ENCODE assay signal across 21 cellular contexts in the genomic region with DNA sequence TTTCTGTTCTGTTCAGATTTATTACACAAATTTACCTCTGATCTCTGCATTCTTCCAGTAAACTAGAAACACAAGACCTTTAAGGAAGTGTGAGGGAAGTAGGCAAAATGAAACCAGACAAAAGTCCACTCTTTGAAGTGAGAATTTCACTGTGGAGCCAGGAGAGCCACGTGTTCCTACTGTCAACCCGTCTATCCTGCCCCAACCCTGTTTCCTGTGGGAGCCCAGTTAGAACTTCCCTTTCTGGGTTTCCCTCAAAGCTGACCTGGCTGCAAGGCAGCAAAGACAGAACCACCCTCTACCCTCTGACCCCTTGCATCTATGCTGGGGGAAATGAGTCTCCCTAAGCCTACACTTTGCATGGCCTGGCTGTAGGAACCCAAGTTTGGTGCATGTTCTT. TPM values are rescaled to one million over a fixed set of nuclear protein-coding genes. Genes with fewer than 3 reads are reported as not detected.
DNase-seq lines count a peak whose midpoint lies in the region; ATAC-seq and TF ChIP-seq lines count a peak whose summit lies in the region.
"Had no signal": no experiment of that assay in that cellular context is flagged by ENCODE, and none has a peak within 500 bp of the region (broad histone marks: within the 10 kb centered on the region; RNA-seq: fewer than 3 reads in every experiment).

No MANE protein-coding gene starts in this region.

- no peaks in the 10 kb centered on the region for H3K27me3 ChIP-seq in adrenal gland
- no peaks in the 10 kb centered on the region for H3K27me3 ChIP-seq in H7 (ENCODE audit: control insufficient read depth, insufficient read depth, low read length)
- no peaks in the 10 kb centered on the region for H3K27me3 ChIP-seq in MG63
- H3K27me3 ChIP-seq: sigmoid colon, thyroid gland had no signal

- H3K9me3 ChIP-seq in adrenal gland (replicated peaks in 1 of 3), result no peaks in the 10 kb centered on the region
- H3K9me3 ChIP-seq in MG63, result no peaks in the 10 kb centered on the region
- H3K9me3 ChIP-seq: sigmoid colon, thyroid gland had no signal

- 63 to 79% (median 71%) methylated on average over 2 of the region's 2 CpGs for WGBS in adrenal gland, 4 donors

- peaks cover 0 to 2% of the 10 kb centered on the region in 2 donors for H3K4me1 ChIP-seq in adrenal gland (replicated peaks in 1 of 2)
- H3K4me1 ChIP-seq: sigmoid colon, thyroid gland had no signal

- intact Hi-C loops in adrenal gland (cut with DNase I), result loop anchor here (10.0 kb wide), 2 partner anchors 56 to 266 kb away; no protein-coding TSS in a partner anchor
- intact Hi-C loops in sciatic nerve (cut with DNase I), result loop anchor here (10.0 kb wide), 1 partner anchor 56 kb away; no protein-coding TSS in a partner anchor

- DNase-seq in KBM-7 (peak; percentile 38), adrenal gland (peak in 4 of 7 donors; percentile 19 to 34 (median 23)), left kidney (ENCODE audit: low read depth, low spot score) (peak; percentile 4), sciatic nerve (ENCODE audit: low spot score) (no peak), H7 (no peak), MG63 (no peak)
- DNase-seq: activated CD4-positive, alpha-beta T cell treated with anti-CD3 and anti-CD28 coated beads for 48 hours; activated naive CD8-positive, alpha-beta T cell treated with anti-CD3 and anti-CD28 coated beads for 36 hours; DND-41; mammary epithelial cell; NCI-H1436 treated with DMSO at 0.1 percent for 48 hours; NCI-H2171 treated with DMSO at 0.1 percent for 48 hours; NCI-H526 treated with DMSO at 0.1 percent for 48 hours; occipital lobe; sigmoid colon; stimulated activated naive B cell treated with anti-CD40 and anti-IgM and Interleukin-4, amounts not matched to agents 10 μg/mL and 1 μg/mL and 100 μg/mL, for 72 hours; T-helper 1 cell had no signal

- H3K27ac ChIP-seq in adrenal gland, result no peak overlapping the region
- H3K27ac ChIP-seq: coronary artery, sigmoid colon, thyroid gland had no signal

- TF ChIP-seq POLR2A in adrenal gland (IDR thresholded peaks at IDR 0.05), result no peak

- no peak for TF ChIP-seq CTCF in adrenal gland (IDR thresholded peaks at IDR 0.05)

- in situ Hi-C loops in KBM-7 (cut with MboI; ENCODE audit: low pct_unique_long_range_greater_than_20kb, low sequenced_read_pairs), result loop anchor here (25.0 kb wide), 1 partner anchor 387 kb away; no protein-coding TSS in a partner anchor

- H3K4me3 ChIP-seq in adrenal gland (no peak overlapping the region), H7 (ENCODE audit: insufficient read depth, low read depth, low read length) (no peak overlapping the region), MG63 (no peak overlapping the region)
- H3K4me3 ChIP-seq: coronary artery, sigmoid colon, thyroid gland had no signal

- ATAC-seq in sciatic nerve, result peak; percentile 71
- no peak for ATAC-seq in GM19324 (IDR thresholded peaks at IDR 0.05; ENCODE audit: low FRiP score, unreplicated experiment)
- ATAC-seq: activated T-helper 17 cell treated with anti-CD3 and anti-CD28 coated beads, Interleukin-2, amount 50 U/mL, for 72 hours had no signal

- H3K36me3 ChIP-seq in adrenal gland (replicated peaks in 1 of 2) (no peaks in the 10 kb centered on the region), H7 (replicated peaks; ENCODE audit: control insufficient read depth, insufficient read depth, low read length) (no peaks in the 10 kb centered on the region), MG63 (no peaks in the 10 kb centered on the region)
- H3K36me3 ChIP-seq: sigmoid colon, thyroid gland had no signal

RNA-seq across cellular contexts. Expression of gene TMEM144, which starts 40.0 kb away (rescaled TPM):
- total RNA-seq in adrenal gland (10 to 100 TPM; 14.4 to 55.4 (median 23.4) TPM), sciatic nerve (11.9 TPM)
- polyA plus RNA-seq in adrenal gland, result 10 to 100 TPM; 10.1 to 18.7 (median 14.0) TPM
- 5.2 and 7.1 TPM in 2 replicates for total RNA-seq in H7 (2014; rRNA removed; shearing (Covaris generic))
- total RNA-seq in MG63 (2014; rRNA removed; shearing (Covaris generic); ENCODE audit: low replicate concordance), result 1.7 and 3.9 TPM in 2 replicates

Comparison
In these comparisons a context has a peak if more than half of its experiments do, and no peak if none do; other contexts are left out.
1. DNase-seq: peak in KBM-7 (single experiment), adrenal gland (4 of 7) and left kidney (single experiment); none in sciatic nerve (single experiment), H7 (single experiment) and MG63 (single experiment).